Comparison of ENCODE assay signal across 25 cellular contexts in the genomic region with DNA sequence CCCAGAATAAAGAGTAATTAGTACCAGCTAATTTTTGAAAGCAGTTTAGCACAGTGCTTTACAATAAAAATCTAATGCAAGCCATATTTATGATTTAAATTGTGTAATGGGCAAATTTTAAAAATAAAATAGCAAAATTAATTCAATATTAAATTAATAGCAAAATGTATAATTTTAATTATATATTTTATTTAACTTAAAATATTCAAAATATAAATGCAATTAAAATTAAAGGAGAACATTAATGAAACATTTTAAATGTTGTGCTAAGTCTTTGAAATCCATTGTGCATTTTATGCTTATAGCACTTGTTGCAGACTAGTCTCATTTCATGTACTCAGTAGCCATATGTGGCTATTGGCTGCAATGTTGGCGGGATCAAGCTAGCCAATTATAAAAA.
"Had no signal": no experiment of that assay in that cellular context is flagged by ENCODE, and none has a peak within 500 bp of the region (broad histone marks: within the 10 kb centered on the region; RNA-seq: fewer than 3 reads in every experiment).

No MANE protein-coding gene starts in this region.

- H3K27me3 Mint-ChIP-seq: progenitor cell of endocrine pancreas; stimulated activated naive B cell treated with anti-CD40 and anti-IgM and Interleukin-4, amounts not matched to agents 10 μg/mL and 1 μg/mL and 100 μg/mL, for 72 hours; stimulated activated naive CD8-positive, alpha-beta T cell treated with anti-CD3 and anti-CD28 coated beads, Interleukin-15, Interleukin-2, amounts not matched to agents 100 ng/mL and 50 ng/mL, for 24 hours; type B pancreatic cell had no signal

- DNase-seq: natural killer cell; occipital lobe; ovary; posterior cingulate gyrus; psoas muscle; right cardiac atrium; right lobe of liver; sigmoid colon; small intestine; stimulated activated CD4-positive, alpha-beta T cell treated with anti-CD3 and anti-CD28 coated beads, Interleukin-15, amount 100 ng/mL, for 24 hours; stimulated activated CD4-positive, alpha-beta T cell treated with anti-CD3 and anti-CD28 coated beads, Interleukin-2, amount 100 ng/mL, for 24 hours; stimulated activated CD4-positive, alpha-beta T cell treated with anti-CD3 and anti-CD28 coated beads, Interleukin-2, amount 100 ng/mL, for 48 hours; stimulated activated CD4-positive, alpha-beta T cell treated with anti-CD3 and anti-CD28 coated beads, Interleukin-4, amount 100 ng/mL, for 24 hours; stimulated activated naive B cell treated with anti-CD40 and anti-IgM and Interleukin-4, amounts not matched to agents 10 μg/mL and 1 μg/mL and 100 μg/mL, for 72 hours; stimulated activated naive CD4-positive, alpha-beta T cell treated with Interleukin-2 at 50 U/mL for 16 hours; stomach; thyroid gland; upper lobe of right lung; uterus had no signal

- FAIRE-seq: small intestine had no signal

- ATAC-seq: natural killer cell; psoas muscle; right cardiac atrium; right lobe of liver; stimulated activated effector memory CD8-positive, alpha-beta T cell treated with anti-CD3 and anti-CD28 coated beads, Interleukin-12 subunit alpha, Interleukin-12 subunit beta, amount 100 ng/mL, for 72 hours; stimulated activated naive B cell treated with anti-CD40 and anti-IgM and Interleukin-4, amounts not matched to agents 10 μg/mL and 1 μg/mL and 100 μg/mL, for 72 hours; upper lobe of right lung had no signal

- H3K4me1 Mint-ChIP-seq: natural killer cell; nephron; neural progenitor cell; stimulated activated effector memory CD8-positive, alpha-beta T cell treated with anti-CD3 and anti-CD28 coated beads, Interleukin-12 subunit alpha, Interleukin-12 subunit beta, amount 100 ng/mL, for 72 hours had no signal

- H3K27ac Mint-ChIP-seq: natural killer cell; nephron; neural progenitor cell; progenitor cell of endocrine pancreas; stimulated activated effector memory CD8-positive, alpha-beta T cell treated with anti-CD3 and anti-CD28 coated beads, Interleukin-12 subunit alpha, Interleukin-12 subunit beta, amount 100 ng/mL, for 72 hours; stimulated activated naive B cell treated with anti-CD40 and anti-IgM and Interleukin-4, amounts not matched to agents 10 μg/mL and 1 μg/mL and 100 μg/mL, for 72 hours; stimulated activated naive CD8-positive, alpha-beta T cell treated with anti-CD3 and anti-CD28 coated beads, Interleukin-15, Interleukin-2, amounts not matched to agents 100 ng/mL and 50 ng/mL, for 24 hours; type B pancreatic cell had no signal

- H3K4me3 Mint-ChIP-seq: natural killer cell; nephron; neural progenitor cell; stimulated activated effector memory CD8-positive, alpha-beta T cell treated with anti-CD3 and anti-CD28 coated beads, Interleukin-12 subunit alpha, Interleukin-12 subunit beta, amount 100 ng/mL, for 72 hours; stimulated activated naive B cell treated with anti-CD40 and anti-IgM and Interleukin-4, amounts not matched to agents 10 μg/mL and 1 μg/mL and 100 μg/mL, for 72 hours; stimulated activated naive CD8-positive, alpha-beta T cell treated with anti-CD3 and anti-CD28 coated beads, Interleukin-15, Interleukin-2, amounts not matched to agents 100 ng/mL and 50 ng/mL, for 24 hours; type B pancreatic cell had no signal

- H3K36me3 Mint-ChIP-seq: natural killer cell; neural progenitor cell; stimulated activated effector memory CD8-positive, alpha-beta T cell treated with anti-CD3 and anti-CD28 coated beads, Interleukin-12 subunit alpha, Interleukin-12 subunit beta, amount 100 ng/mL, for 72 hours; stimulated activated naive B cell treated with anti-CD40 and anti-IgM and Interleukin-4, amounts not matched to agents 10 μg/mL and 1 μg/mL and 100 μg/mL, for 72 hours had no signal
